Comparison of ENCODE assay signal across 29 cellular contexts in genomic region chr15:25451501-25451900, GRCh38.
"Had no signal": no experiment of that assay in that cellular context is flagged by ENCODE, and none has a peak within 500 bp of the region (broad histone marks: within the 10 kb centered on the region; RNA-seq: fewer than 3 reads in every experiment).

No MANE protein-coding gene starts in this region.

- H3K27ac ChIP-seq: stomach, suprapubic skin, testis, thoracic aorta, thyroid gland, tibial artery, tibial nerve, transverse colon, upper lobe of left lung, upper lobe of right lung, uterus, vagina had no signal

- H3K4me3 ChIP-seq: stomach, suprapubic skin, testis, thoracic aorta, thyroid gland, tibial artery, tibial nerve, transverse colon, upper lobe of left lung, upper lobe of right lung, uterus, vagina had no signal

- H3K4me1 Mint-ChIP-seq: stimulated activated effector memory CD8-positive, alpha-beta T cell treated with anti-CD3 and anti-CD28 coated beads, Interleukin-12 subunit alpha, Interleukin-12 subunit beta, amount 100 ng/mL, for 72 hours; stimulated activated memory B cell treated with anti-CD40 and anti-IgM and Interleukin-4, amounts not matched to agents 10 μg/mL and 1 μg/mL and 100 μg/mL, for 72 hours; stimulated activated naive B cell treated with anti-CD40 and anti-IgM and Interleukin-4, amounts not matched to agents 10 μg/mL and 1 μg/mL and 100 μg/mL, for 72 hours; stimulated activated naive CD8-positive, alpha-beta T cell treated with anti-CD3 and anti-CD28 coated beads, Interleukin-15, amount 100 ng/mL, for 72 hours had no signal

- H3K36me3 ChIP-seq: stomach, suprapubic skin, thoracic aorta, thyroid gland, tibial artery, tibial nerve, transverse colon, upper lobe of left lung, upper lobe of right lung, uterus, vagina had no signal

- H3K4me1 ChIP-seq: stomach, suprapubic skin, testis, thyroid gland, tibial artery, tibial nerve, transverse colon, upper lobe of left lung, upper lobe of right lung, uterus, vagina had no signal

- H3K27me3 ChIP-seq: stomach, suprapubic skin, testis, thyroid gland, tibial artery, tibial nerve, transverse colon, upper lobe of left lung, upper lobe of right lung, uterus, vagina had no signal

- H3K27ac Mint-ChIP-seq: stimulated activated effector memory CD8-positive, alpha-beta T cell treated with anti-CD3 and anti-CD28 coated beads, Interleukin-12 subunit alpha, Interleukin-12 subunit beta, amount 100 ng/mL, for 72 hours; stimulated activated memory B cell treated with anti-CD40 and anti-IgM and Interleukin-4, amounts not matched to agents 10 μg/mL and 1 μg/mL and 100 μg/mL, for 72 hours; stimulated activated naive B cell treated with anti-CD40 and anti-IgM and Interleukin-4, amounts not matched to agents 10 μg/mL and 1 μg/mL and 100 μg/mL, for 72 hours; stimulated activated naive CD8-positive, alpha-beta T cell treated with anti-CD3 and anti-CD28 coated beads, Interleukin-15, Interleukin-2, amounts not matched to agents 100 ng/mL and 50 ng/mL, for 24 hours; type B pancreatic cell had no signal

- H3K27me3 Mint-ChIP-seq: stimulated activated memory B cell treated with anti-CD40 and anti-IgM and Interleukin-4, amounts not matched to agents 10 μg/mL and 1 μg/mL and 100 μg/mL, for 72 hours; type B pancreatic cell had no signal

- H3K9me3 ChIP-seq: testis, thyroid gland, upper lobe of right lung, uterus, vagina had no signal

- ATAC-seq: stimulated activated effector memory CD8-positive, alpha-beta T cell treated with anti-CD3 and anti-CD28 coated beads, Interleukin-12 subunit alpha, Interleukin-12 subunit beta, amount 100 ng/mL, for 72 hours; stimulated activated memory B cell treated with anti-CD40 and anti-IgM and Interleukin-4, amounts not matched to agents 10 μg/mL and 1 μg/mL and 100 μg/mL, for 72 hours; stimulated activated naive B cell treated with anti-CD40 and anti-IgM and Interleukin-4, amounts not matched to agents 10 μg/mL and 1 μg/mL and 100 μg/mL, for 72 hours; stimulated activated naive CD8-positive, alpha-beta T cell treated with anti-CD3 and anti-CD28 coated beads, Interleukin-15, amount 100 ng/mL, for 72 hours; stimulated activated naive CD8-positive, alpha-beta T cell treated with anti-CD3 and anti-CD28 coated beads, Interleukin-15, Interleukin-2, amounts not matched to agents 100 U/mL and 50 U/mL, for 24 hours; upper lobe of right lung had no signal

- DNase-seq: stimulated activated CD4-positive, alpha-beta T cell treated with anti-CD3 and anti-CD28 coated beads, Interleukin-2, amount 100 ng/mL, for 48 hours; stimulated activated CD4-positive, alpha-beta T cell treated with anti-CD3 and anti-CD28 coated beads, Interleukin-4, amount 100 ng/mL, for 1 hour; stimulated activated CD4-positive, alpha-beta T cell treated with anti-CD3 and anti-CD28 coated beads, Interleukin-4, amount 100 ng/mL, for 24 hours; stimulated activated CD4-positive, alpha-beta T cell treated with anti-CD3 and anti-CD28 coated beads, Interleukin-4, amount 100 ng/mL, for 4 hours; stimulated activated CD8-positive, alpha-beta memory T cell treated with anti-CD3 and anti-CD28 coated beads, Interleukin-4, amount 100 ng/mL, for 48 hours; stimulated activated naive B cell treated with anti-CD40 and anti-IgM and Interleukin-4, amounts not matched to agents 10 μg/mL and 1 μg/mL and 100 μg/mL, for 72 hours; stimulated activated naive CD4-positive, alpha-beta T cell; stimulated activated naive CD4-positive, alpha-beta T cell treated with Interleukin-2 at 50 U/mL for 16 hours; stimulated activated naive CD8-positive, alpha-beta T cell treated with anti-CD3 and anti-CD28 coated beads, Interleukin-15, amount 100 ng/mL, for 72 hours; stimulated activated naive CD8-positive, alpha-beta T cell treated with anti-CD3 and anti-CD28 coated beads, Interleukin-15, Interleukin-2, amounts not matched to agents 100 U/mL and 50 U/mL, for 24 hours; stomach; substantia nigra; testis; thyroid gland; tibial artery; transverse colon; trophoblast cell; upper lobe of left lung; upper lobe of right lung; uterus had no signal

- H3K4me3 Mint-ChIP-seq: stimulated activated effector memory CD8-positive, alpha-beta T cell treated with anti-CD3 and anti-CD28 coated beads, Interleukin-12 subunit alpha, Interleukin-12 subunit beta, amount 100 ng/mL, for 72 hours; stimulated activated memory B cell treated with anti-CD40 and anti-IgM and Interleukin-4, amounts not matched to agents 10 μg/mL and 1 μg/mL and 100 μg/mL, for 72 hours; stimulated activated naive B cell treated with anti-CD40 and anti-IgM and Interleukin-4, amounts not matched to agents 10 μg/mL and 1 μg/mL and 100 μg/mL, for 72 hours; stimulated activated naive CD8-positive, alpha-beta T cell treated with anti-CD3 and anti-CD28 coated beads, Interleukin-15, amount 100 ng/mL, for 72 hours; stimulated activated naive CD8-positive, alpha-beta T cell treated with anti-CD3 and anti-CD28 coated beads, Interleukin-15, Interleukin-2, amounts not matched to agents 100 ng/mL and 50 ng/mL, for 24 hours; type B pancreatic cell had no signal

- H3K36me3 Mint-ChIP-seq: stimulated activated effector memory CD8-positive, alpha-beta T cell treated with anti-CD3 and anti-CD28 coated beads, Interleukin-12 subunit alpha, Interleukin-12 subunit beta, amount 100 ng/mL, for 72 hours; stimulated activated memory B cell treated with anti-CD40 and anti-IgM and Interleukin-4, amounts not matched to agents 10 μg/mL and 1 μg/mL and 100 μg/mL, for 72 hours; type B pancreatic cell had no signal

- FAIRE-seq: urothelium cell line had no signal
